10 cellular contexts compared by ENCODE assay signal in genomic region chrX:150508461-150509367, GRCh38. TPM values are rescaled to one million over a fixed set of nuclear protein-coding genes. Genes with fewer than 3 reads are reported as not detected.
DNase-seq lines count a peak whose midpoint lies in the region; ATAC-seq and TF ChIP-seq lines count a peak whose summit lies in the region.
"Had no signal": no experiment of that assay in that cellular context is flagged by ENCODE, and none has a peak within 500 bp of the region (broad histone marks: within the 10 kb centered on the region; RNA-seq: fewer than 3 reads in every experiment).

No MANE protein-coding gene starts in this region.

- no peak overlapping the region for H3K4me3 Mint-ChIP-seq in endodermal cell
- no peak overlapping the region for H3K4me3 Mint-ChIP-seq in progenitor cell of endocrine pancreas (ENCODE audit: low read depth)
- H3K4me3 Mint-ChIP-seq: T-cell had no signal

- H3K4me3 ChIP-seq in endodermal cell (ENCODE audit: low read length) (no peak overlapping the region), lower leg skin (ENCODE audit: low read depth, poor library complexity, severe bottlenecking) (no peak overlapping the region)

- H3K4me1 ChIP-seq in endodermal cell (ENCODE audit: control insufficient read depth, insufficient read depth, low read length): no peaks in the 10 kb centered on the region

- H3K9me3 ChIP-seq in endodermal cell (ENCODE audit: control insufficient read depth, low read length): no peaks in the 10 kb centered on the region

- no peak overlapping the region for H3K27ac Mint-ChIP-seq in endodermal cell
- H3K27ac Mint-ChIP-seq in progenitor cell of endocrine pancreas: no peak overlapping the region
- H3K27ac Mint-ChIP-seq: T-cell had no signal

- no peaks in the 10 kb centered on the region for H3K27me3 Mint-ChIP-seq in endodermal cell (ENCODE audit: insufficient read depth)
- H3K27me3 Mint-ChIP-seq in progenitor cell of endocrine pancreas: peaks cover 14% of the 10 kb centered on the region

- H3K36me3 Mint-ChIP-seq in endodermal cell (ENCODE audit: low read depth): no peaks in the 10 kb centered on the region
- peaks cover 2% of the 10 kb centered on the region for H3K36me3 Mint-ChIP-seq in progenitor cell of endocrine pancreas (ENCODE audit: insufficient read depth)
- H3K36me3 Mint-ChIP-seq: T-cell had no signal

- no peak overlapping the region for H3K27ac ChIP-seq in endodermal cell (ENCODE audit: low read depth, low read length)
- peak overlapping the region; percentile 63 for H3K27ac ChIP-seq in temporal lobe (ENCODE audit: low read depth, low read length)

- WGBS in endodermal cell (ENCODE audit: insufficient coverage in 1 of 2, insufficient read length in 1 of 2), 2 experiments: 83 to 88% methylated on average over 2 to 13 of the region's 16 CpGs
- WGBS in lower leg skin, 2 donors: 40% methylated on average over 4 to 16 of the region's 16 CpGs

- no peaks in the 10 kb centered on the region for H3K27me3 ChIP-seq in endodermal cell (ENCODE audit: control insufficient read depth, insufficient read depth, low read length, poor library complexity, severe bottlenecking)

- ATAC-seq in HG03108 (IDR thresholded peaks at IDR 0.05; ENCODE audit: unreplicated experiment) (no peak), GM21528 (IDR thresholded peaks at IDR 0.05; ENCODE audit: low FRiP score, unreplicated experiment) (no peak)
- ATAC-seq: T-cell had no signal

- H3K9ac ChIP-seq in endodermal cell (ENCODE audit: extremely low read depth, low read length, poor library complexity, severe bottlenecking): no peak overlapping the region

- peak; percentile 46 for DNase-seq in NCI-H2196 treated with DMSO at 0.1 percent for 48 hours (lab: John Stamatoyannopoulos, UW; ENCODE audit: unreplicated experiment)
- peak; percentile 75 for DNase-seq in endodermal cell
- DNase-seq in lower leg skin (ENCODE audit: low spot score in 2 of 2): peak; percentile 42 to 92
- DNase-seq in DMS153 (lab: John Stamatoyannopoulos, UW): no peak
- no peak for DNase-seq in progenitor cell of endocrine pancreas (ENCODE audit: low spot score, unreplicated experiment)
- DNase-seq: stimulated activated CD4-positive, alpha-beta T cell treated with anti-CD3 and anti-CD28 coated beads, Interleukin-1b, Interleukin-23, amount 100 ng/mL, for 48 hours; T-cell had no signal

- H3K36me3 ChIP-seq in endodermal cell (ENCODE audit: control insufficient read depth, insufficient read depth, low read length): no peaks in the 10 kb centered on the region

- no peak for TF ChIP-seq CTCF in endodermal cell (conservative IDR thresholded peaks at IDR 0.05)
- no peak for TF ChIP-seq CTCF in lower leg skin (IDR thresholded peaks at IDR 0.05)
- TF ChIP-seq CTCF in progenitor cell of endocrine pancreas (IDR thresholded peaks at IDR 0.05; ENCODE audit: unreplicated experiment): no peak

- TF ChIP-seq POLR2A in lower leg skin (IDR thresholded peaks at IDR 0.05): no peak

- H3K9me3 Mint-ChIP-seq in endodermal cell (peaks cover 61% of the 10 kb centered on the region), progenitor cell of endocrine pancreas (ENCODE audit: low read depth) (no peaks in the 10 kb centered on the region)
- H3K9me3 Mint-ChIP-seq: T-cell had no signal

- intact Hi-C loops in lower leg skin (cut with DNase I; ENCODE audit: low total_unique reads): no loop called here

- peaks cover 20% of the 10 kb centered on the region for H3K4me1 Mint-ChIP-seq in endodermal cell
- peaks cover 4% of the 10 kb centered on the region for H3K4me1 Mint-ChIP-seq in progenitor cell of endocrine pancreas (ENCODE audit: low read depth)
- H3K4me1 Mint-ChIP-seq: T-cell had no signal

RNA-seq across cellular contexts. Expression of gene MTM1, which starts 59.7 kb away (rescaled TPM):
- total RNA-seq in endodermal cell: 1 to 10 TPM; 5.9 to 9.8 TPM
- 8.9 TPM for polyA plus RNA-seq in endodermal cell (2013, experiment 1 of 2)
- polyA plus RNA-seq in endodermal cell (2013, experiment 2 of 2): 9.6 TPM
- total RNA-seq in lower leg skin: 10 to 100 TPM; 11.0 to 21.0 (median 14.1) TPM
- total RNA-seq in temporal lobe: 8.1 TPM
- total RNA-seq in progenitor cell of endocrine pancreas: 9.4 and 12.1 TPM in 2 replicates

Comparison
In these comparisons a context has a peak if more than half of its experiments do, and no peak if none do; other contexts are left out.
1. DNase-seq: peak in NCI-H2196 treated with DMSO at 0.1 percent for 48 hours (single experiment), endodermal cell (single experiment) and lower leg skin (2 of 2); none in DMS153 (single experiment) and progenitor cell of endocrine pancreas (single experiment).